Comparison of ENCODE assay signal across 14 cellular contexts in genomic region chr17:75273968-75274708, GRCh38. TPM values are rescaled to one million over a fixed set of nuclear protein-coding genes. Genes with fewer than 3 reads are reported as not detected.
DNase-seq lines count a peak whose midpoint lies in the region; ATAC-seq and TF ChIP-seq lines count a peak whose summit lies in the region.
"Had no signal": no experiment of that assay in that cellular context is flagged by ENCODE, and none has a peak within 500 bp of the region (broad histone marks: within the 10 kb centered on the region; RNA-seq: fewer than 3 reads in every experiment).

No MANE protein-coding gene starts in this region.

- no peaks in the 10 kb centered on the region for H3K9me3 Mint-ChIP-seq in activated naive CD4-positive, alpha-beta T cell treated with anti-CD3 and anti-CD28 coated beads, Interleukin-2, amount 50 U/mL, for 24 hours
- H3K9me3 Mint-ChIP-seq in activated naive CD4-positive, alpha-beta T cell treated with anti-CD3 and anti-CD28 coated beads for 36 hours = no peaks in the 10 kb centered on the region
- H3K9me3 Mint-ChIP-seq in stimulated activated memory B cell treated with anti-CD40 and anti-IgM and Interleukin-4, amounts not matched to agents 10 μg/mL and 1 μg/mL and 100 μg/mL, for 72 hours = no peaks in the 10 kb centered on the region
- H3K9me3 Mint-ChIP-seq: stimulated activated naive CD8-positive, alpha-beta T cell treated with anti-CD3 and anti-CD28 coated beads, Interleukin-15, amount 100 ng/mL, for 72 hours had no signal

- intact Hi-C loops in activated naive CD4-positive, alpha-beta T cell treated with anti-CD3 and anti-CD28 coated beads for 36 hours (cut with micrococcal nuclease) = loop anchor here (5.0 kb wide), 1 partner anchor 313 kb away; the partner anchor contains the start of gene MYO15B
- intact Hi-C loops in vagina (cut with DNase I) = no loop called here

- H3K27ac ChIP-seq in epithelial cell of prostate (peak overlapping the region; percentile 38), vagina (no peak overlapping the region)
- H3K27ac ChIP-seq: BLaER1 treated with 17β-estradiol and CSF1 and Interleukin-3, amounts not matched to agents 10 nM and 100 nM had no signal

- H3K4me3 ChIP-seq in vagina = no peak overlapping the region
- H3K4me3 ChIP-seq: BLaER1 treated with 17β-estradiol and CSF1 and Interleukin-3, amounts not matched to agents 10 nM and 100 nM; dorsolateral prefrontal cortex had no signal

- H3K27me3 Mint-ChIP-seq in activated naive CD4-positive, alpha-beta T cell treated with anti-CD3 and anti-CD28 coated beads, Interleukin-2, amount 50 U/mL, for 24 hours = no peaks in the 10 kb centered on the region
- no peaks in the 10 kb centered on the region for H3K27me3 Mint-ChIP-seq in activated naive CD4-positive, alpha-beta T cell treated with anti-CD3 and anti-CD28 coated beads for 36 hours (ENCODE audit: low read depth)
- no peaks in the 10 kb centered on the region for H3K27me3 Mint-ChIP-seq in stimulated activated memory B cell treated with anti-CD40 and anti-IgM and Interleukin-4, amounts not matched to agents 10 μg/mL and 1 μg/mL and 100 μg/mL, for 72 hours
- H3K27me3 Mint-ChIP-seq: stimulated activated naive CD8-positive, alpha-beta T cell treated with anti-CD3 and anti-CD28 coated beads, Interleukin-15, amount 100 ng/mL, for 72 hours had no signal

- TF ChIP-seq CTCF in vagina (IDR thresholded peaks at IDR 0.05) = no peak

- ATAC-seq in stimulated activated memory B cell treated with anti-CD40 and anti-IgM and Interleukin-4, amounts not matched to agents 10 μg/mL and 1 μg/mL and 100 μg/mL, for 72 hours = no peak
- ATAC-seq: stimulated activated naive CD8-positive, alpha-beta T cell treated with anti-CD3 and anti-CD28 coated beads, Interleukin-15, amount 100 ng/mL, for 72 hours had no signal

- H3K9me3 ChIP-seq in vagina = no peaks in the 10 kb centered on the region
- H3K9me3 ChIP-seq: BLaER1 treated with 17β-estradiol and CSF1 and Interleukin-3, amounts not matched to agents 10 nM and 100 nM had no signal

- no peaks in the 10 kb centered on the region for H3K36me3 ChIP-seq in vagina

- CTCF ChIA-PET in activated naive CD4-positive, alpha-beta T cell treated with anti-CD3 and anti-CD28 coated beads for 36 hours (lab: Charles Lee) = interaction anchor here (1.4 kb wide), 1 partner anchor 25 kb away, joined by 3 read pairs; no protein-coding TSS in a partner anchor

- H3K4me1 ChIP-seq in vagina = peaks cover 23% of the 10 kb centered on the region

- H3K27ac Mint-ChIP-seq in activated naive CD4-positive, alpha-beta T cell treated with anti-CD3 and anti-CD28 coated beads, Interleukin-2, amount 50 U/mL, for 24 hours = no peak overlapping the region
- H3K27ac Mint-ChIP-seq in activated naive CD4-positive, alpha-beta T cell treated with anti-CD3 and anti-CD28 coated beads for 36 hours = no peak overlapping the region
- peak overlapping the region; percentile 53 for H3K27ac Mint-ChIP-seq in stimulated activated memory B cell treated with anti-CD40 and anti-IgM and Interleukin-4, amounts not matched to agents 10 μg/mL and 1 μg/mL and 100 μg/mL, for 72 hours

- peaks cover 32% of the 10 kb centered on the region for H3K4me1 Mint-ChIP-seq in activated naive CD4-positive, alpha-beta T cell treated with anti-CD3 and anti-CD28 coated beads, Interleukin-2, amount 50 U/mL, for 24 hours
- H3K4me1 Mint-ChIP-seq in activated naive CD4-positive, alpha-beta T cell treated with anti-CD3 and anti-CD28 coated beads for 36 hours (ENCODE audit: low read depth) = peaks cover 32% of the 10 kb centered on the region
- peaks cover 48% of the 10 kb centered on the region for H3K4me1 Mint-ChIP-seq in stimulated activated memory B cell treated with anti-CD40 and anti-IgM and Interleukin-4, amounts not matched to agents 10 μg/mL and 1 μg/mL and 100 μg/mL, for 72 hours

- no peaks in the 10 kb centered on the region for H3K27me3 ChIP-seq in vagina
- H3K27me3 ChIP-seq: BLaER1 treated with 17β-estradiol and CSF1 and Interleukin-3, amounts not matched to agents 10 nM and 100 nM; dorsolateral prefrontal cortex had no signal

- H3K4me3 Mint-ChIP-seq in activated naive CD4-positive, alpha-beta T cell treated with anti-CD3 and anti-CD28 coated beads, Interleukin-2, amount 50 U/mL, for 24 hours = peak overlapping the region; percentile 11
- no peak overlapping the region for H3K4me3 Mint-ChIP-seq in activated naive CD4-positive, alpha-beta T cell treated with anti-CD3 and anti-CD28 coated beads for 36 hours
- H3K4me3 Mint-ChIP-seq in stimulated activated memory B cell treated with anti-CD40 and anti-IgM and Interleukin-4, amounts not matched to agents 10 μg/mL and 1 μg/mL and 100 μg/mL, for 72 hours = no peak overlapping the region

- no peak for DNase-seq in activated naive CD4-positive, alpha-beta T cell treated with anti-CD3 and anti-CD28 coated beads for 36 hours
- DNase-seq in epithelial cell of prostate (ENCODE audit: low read depth, low spot score) (no peak), vagina (ENCODE audit: extremely low spot score in 2 of 2) (no peak), COLO668 (lab: John Stamatoyannopoulos, UW; ENCODE audit: unreplicated experiment) (no peak), NCI-H446 treated with DMSO at 0.1 percent for 48 hours (lab: John Stamatoyannopoulos, UW) (no peak)
- DNase-seq: dorsolateral prefrontal cortex; KG1; NCI-H446; stimulated activated CD4-positive, alpha-beta T cell treated with anti-CD3 and anti-CD28 coated beads, Interleukin-12 subunit alpha, Interleukin-12 subunit beta, amount 100 ng/mL, for 4 hours; stimulated activated naive CD8-positive, alpha-beta T cell treated with anti-CD3 and anti-CD28 coated beads, Interleukin-15, amount 100 ng/mL, for 72 hours had no signal

- no peak for TF ChIP-seq POLR2A in vagina (IDR thresholded peaks at IDR 0.05)

- peaks cover 7% of the 10 kb centered on the region for H3K36me3 Mint-ChIP-seq in activated naive CD4-positive, alpha-beta T cell treated with anti-CD3 and anti-CD28 coated beads, Interleukin-2, amount 50 U/mL, for 24 hours
- H3K36me3 Mint-ChIP-seq in activated naive CD4-positive, alpha-beta T cell treated with anti-CD3 and anti-CD28 coated beads for 36 hours (ENCODE audit: low read depth) = peaks cover 16% of the 10 kb centered on the region
- H3K36me3 Mint-ChIP-seq in stimulated activated memory B cell treated with anti-CD40 and anti-IgM and Interleukin-4, amounts not matched to agents 10 μg/mL and 1 μg/mL and 100 μg/mL, for 72 hours = peaks cover 34% of the 10 kb centered on the region

TF ChIP-seq in PFSK-1, 5 proteins besides CTCF, POLR2A, EP300 and RAD21:
- no peak for TF ChIP-seq TAF1 (IDR thresholded peaks at IDR 0.05; ENCODE audit: borderline replicate concordance, insufficient read depth, low read length)
- TF ChIP-seq, protein P1, sequence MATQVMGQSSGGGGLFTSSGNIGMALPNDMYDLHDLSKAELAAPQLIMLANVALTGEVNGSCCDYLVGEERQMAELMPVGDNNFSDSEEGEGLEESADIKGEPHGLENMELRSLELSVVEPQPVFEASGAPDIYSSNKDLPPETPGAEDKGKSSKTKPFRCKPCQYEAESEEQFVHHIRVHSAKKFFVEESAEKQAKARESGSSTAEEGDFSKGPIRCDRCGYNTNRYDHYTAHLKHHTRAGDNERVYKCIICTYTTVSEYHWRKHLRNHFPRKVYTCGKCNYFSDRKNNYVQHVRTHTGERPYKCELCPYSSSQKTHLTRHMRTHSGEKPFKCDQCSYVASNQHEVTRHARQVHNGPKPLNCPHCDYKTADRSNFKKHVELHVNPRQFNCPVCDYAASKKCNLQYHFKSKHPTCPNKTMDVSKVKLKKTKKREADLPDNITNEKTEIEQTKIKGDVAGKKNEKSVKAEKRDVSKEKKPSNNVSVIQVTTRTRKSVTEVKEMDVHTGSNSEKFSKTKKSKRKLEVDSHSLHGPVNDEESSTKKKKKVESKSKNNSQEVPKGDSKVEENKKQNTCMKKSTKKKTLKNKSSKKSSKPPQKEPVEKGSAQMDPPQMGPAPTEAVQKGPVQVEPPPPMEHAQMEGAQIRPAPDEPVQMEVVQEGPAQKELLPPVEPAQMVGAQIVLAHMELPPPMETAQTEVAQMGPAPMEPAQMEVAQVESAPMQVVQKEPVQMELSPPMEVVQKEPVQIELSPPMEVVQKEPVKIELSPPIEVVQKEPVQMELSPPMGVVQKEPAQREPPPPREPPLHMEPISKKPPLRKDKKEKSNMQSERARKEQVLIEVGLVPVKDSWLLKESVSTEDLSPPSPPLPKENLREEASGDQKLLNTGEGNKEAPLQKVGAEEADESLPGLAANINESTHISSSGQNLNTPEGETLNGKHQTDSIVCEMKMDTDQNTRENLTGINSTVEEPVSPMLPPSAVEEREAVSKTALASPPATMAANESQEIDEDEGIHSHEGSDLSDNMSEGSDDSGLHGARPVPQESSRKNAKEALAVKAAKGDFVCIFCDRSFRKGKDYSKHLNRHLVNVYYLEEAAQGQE (IDR thresholded peaks at IDR 0.05; ENCODE audit: insufficient read depth in 1 of 2, low read depth in 2 of 2, low read length in 2 of 2) = peak; percentile 82 to 89

RNA-seq across cellular contexts. Expression of gene MIF4GD, which starts 3.1 kb away (rescaled TPM):
- 10 to 100 TPM; 43.4 to 45.3 TPM for total RNA-seq in activated naive CD4-positive, alpha-beta T cell treated with anti-CD3 and anti-CD28 coated beads for 36 hours
- polyA plus RNA-seq in PFSK-1 (2012; ENCODE audit: insufficient read length, low read depth) = 31.3 TPM
- 26.3 TPM for total RNA-seq in vagina

RNA-seq across cellular contexts. Expression of gene MRPS7, which starts 12.5 kb away (rescaled TPM):
- 10 to 100 TPM; 73.3 to 78.3 TPM for total RNA-seq in activated naive CD4-positive, alpha-beta T cell treated with anti-CD3 and anti-CD28 coated beads for 36 hours
- polyA plus RNA-seq in PFSK-1 (2012; ENCODE audit: insufficient read length, low read depth) = 115 TPM
- total RNA-seq in vagina = 40.3 TPM

RNA-seq across cellular contexts. Expression of gene GGA3, which starts 12.7 kb away (rescaled TPM):
- 10 to 100 TPM; 65.7 to 66.1 TPM for total RNA-seq in activated naive CD4-positive, alpha-beta T cell treated with anti-CD3 and anti-CD28 coated beads for 36 hours
- 56.9 TPM for polyA plus RNA-seq in PFSK-1 (2012; ENCODE audit: insufficient read length, low read depth)
- total RNA-seq in vagina = 36.8 TPM

RNA-seq across cellular contexts. Expression of gene SLC25A19, which starts 15.1 kb away (rescaled TPM):
- total RNA-seq in activated naive CD4-positive, alpha-beta T cell treated with anti-CD3 and anti-CD28 coated beads for 36 hours = 10 to 100 TPM; 47.5 to 48.4 TPM
- 42.6 TPM for polyA plus RNA-seq in PFSK-1 (2012; ENCODE audit: insufficient read length, low read depth)
- 16.7 TPM for total RNA-seq in vagina
